Comparison of ENCODE assay signal across 1 cellular context in genomic region chr16:3175157-3176153, GRCh38.
TF ChIP-seq lines count a peak whose summit lies in the region.

No MANE protein-coding gene starts in this region.

TF ChIP-seq in HEK293, 187 proteins besides CTCF, POLR2A, EP300 and RAD21 (continued from another document and continues in another):
- TF ChIP-seq SALL2 (tag by site-specific recombination; IDR thresholded peaks at IDR 0.05; ENCODE audit: borderline replicate concordance) (no peak), ZNF561 (tag by site-specific recombination; IDR thresholded peaks at IDR 0.05; ENCODE audit: borderline replicate concordance) (peak; percentile 84), ZNF610 (tag by site-specific recombination; IDR thresholded peaks at IDR 0.05; ENCODE audit: borderline replicate concordance) (no peak), ZSCAN16 (tag by site-specific recombination; IDR thresholded peaks at IDR 0.05) (no peak), ZNF449 (tag by site-specific recombination; IDR thresholded peaks at IDR 0.05) (peak; percentile 24; the same call in 1 of the 2 replicates), REPIN1 (tag by site-specific recombination; IDR thresholded peaks at IDR 0.05; ENCODE audit: low read depth) (no peak), ZNF510 (tag by site-specific recombination; IDR thresholded peaks at IDR 0.05; ENCODE audit: insufficient replicate concordance) (no peak), ZEB2 (tag by site-specific recombination; IDR thresholded peaks at IDR 0.05) (peak; percentile 75), BCL11A (tag by site-specific recombination; IDR thresholded peaks at IDR 0.05; ENCODE audit: low read depth) (no peak), INSM2 (tag by site-specific recombination; IDR thresholded peaks at IDR 0.05) (no peak), ZNF157 (tag by site-specific recombination; IDR thresholded peaks at IDR 0.05) (no peak), BCL11B (tag by site-specific recombination; IDR thresholded peaks at IDR 0.05; ENCODE audit: low read depth) (no peak), ZNF623 (tag by site-specific recombination; IDR thresholded peaks at IDR 0.05) (no peak), ZNF530 (tag by site-specific recombination; IDR thresholded peaks at IDR 0.05; ENCODE audit: low read depth) (no peak), ZSCAN4 (tag by site-specific recombination; IDR thresholded peaks at IDR 0.05) (no peak), ZNF211 (tag by site-specific recombination; IDR thresholded peaks at IDR 0.05; ENCODE audit: low read depth) (no peak), OVOL3 (tag by site-specific recombination; IDR thresholded peaks at IDR 0.05) (0 out of 2 replicates have a peak, but pooled peaks have one; percentile 22), ZBTB44 (tag by site-specific recombination; IDR thresholded peaks at IDR 0.05) (no peak), ZNF138 (tag by site-specific recombination; IDR thresholded peaks at IDR 0.05; ENCODE audit: borderline replicate concordance) (no peak), ZNF23 (tag by site-specific recombination; IDR thresholded peaks at IDR 0.05; ENCODE audit: borderline replicate concordance) (no peak), ZNF776 (tag by site-specific recombination; IDR thresholded peaks at IDR 0.05; ENCODE audit: borderline replicate concordance) (no peak), ZSCAN23 (tag by site-specific recombination; IDR thresholded peaks at IDR 0.05) (no peak), ZNF571 (tag by site-specific recombination; IDR thresholded peaks at IDR 0.05) (no peak), ZNF155 (tag by site-specific recombination; IDR thresholded peaks at IDR 0.05) (no peak), ZNF580 (tag by site-specific recombination; IDR thresholded peaks at IDR 0.05) (peak; percentile 98), ZBTB26 (tag by site-specific recombination; optimal IDR thresholded peaks at IDR 0.05) (peak; percentile 25), ZNF148 (tag by site-specific recombination; IDR thresholded peaks at IDR 0.05; ENCODE audit: borderline replicate concordance) (no peak), ZNF169 (tag by site-specific recombination; IDR thresholded peaks at IDR 0.05) (no peak), ZSCAN18 (tag by site-specific recombination; IDR thresholded peaks at IDR 0.05) (no peak), ZNF302 (tag by site-specific recombination; IDR thresholded peaks at IDR 0.05; ENCODE audit: low read depth) (no peak), ZNF350 (tag by site-specific recombination; IDR thresholded peaks at IDR 0.05) (no peak), SP7 (tag by site-specific recombination; IDR thresholded peaks at IDR 0.05) (peak; percentile 72), ZNF639 (tag by site-specific recombination; IDR thresholded peaks at IDR 0.05) (peak; percentile 53; the same call in 1 of the 2 replicates), RBAK (tag by site-specific recombination; IDR thresholded peaks at IDR 0.05) (no peak), IKZF3 (tag by site-specific recombination; IDR thresholded peaks at IDR 0.05) (peak; percentile 3; the same call in 1 of the 2 replicates), ZNF48 (tag by site-specific recombination; IDR thresholded peaks at IDR 0.05) (no peak), SCRT1 (tag by site-specific recombination; IDR thresholded peaks at IDR 0.05; ENCODE audit: borderline replicate concordance) (no peak), EGR2 (tag by site-specific recombination; IDR thresholded peaks at IDR 0.05; ENCODE audit: low read depth) (no peak), ZNF560 (tag by site-specific recombination; IDR thresholded peaks at IDR 0.05; ENCODE audit: borderline replicate concordance) (no peak), ZXDB (tag by site-specific recombination; IDR thresholded peaks at IDR 0.05) (peak; percentile 72; the same call in 1 of the 2 replicates), WT1 (tag by site-specific recombination; IDR thresholded peaks at IDR 0.05) (no peak), ZBTB10 (tag by site-specific recombination; IDR thresholded peaks at IDR 0.05) (no peak), ZBTB6 (tag by site-specific recombination; IDR thresholded peaks at IDR 0.05) (peak; percentile 54), ZNF658 (tag by site-specific recombination; IDR thresholded peaks at IDR 0.05) (no peak), ZNF324 (tag by site-specific recombination; IDR thresholded peaks at IDR 0.05) (0 out of 2 replicates have a peak, but pooled peaks have one; percentile 59), PBX3 (CRISPR knock-in tag; IDR thresholded peaks at IDR 0.05) (no peak), ZNF112 (tag by site-specific recombination; IDR thresholded peaks at IDR 0.05) (no peak)
